ENCODE assay signal across 1 cellular context in the genomic region with DNA sequence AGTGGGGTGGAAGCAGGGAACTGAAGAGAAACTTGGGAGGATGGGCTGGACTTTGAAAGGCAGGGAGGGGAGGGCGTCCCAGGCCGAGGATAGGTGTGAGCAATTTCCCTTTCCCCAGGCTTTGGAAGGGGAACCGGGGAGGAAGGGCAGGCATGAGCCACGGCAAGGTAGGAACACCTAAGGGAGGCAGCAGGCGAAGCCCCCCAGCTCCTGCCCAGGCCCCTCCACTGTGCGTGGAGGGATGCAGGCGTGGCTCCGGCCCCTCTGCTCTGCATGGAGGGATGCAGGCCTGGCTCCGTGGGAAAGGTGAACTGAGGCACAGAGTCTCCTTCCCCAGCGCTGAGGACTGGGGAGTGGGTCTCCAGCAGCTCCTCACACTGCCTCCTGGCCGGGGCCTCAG.
TF ChIP-seq lines count a peak whose summit lies in the region.

No MANE protein-coding gene starts in this region.

TF ChIP-seq in H1, 55 proteins besides CTCF, POLR2A, EP300 and RAD21 (continued from another document):
- TF ChIP-seq TBP (IDR thresholded peaks at IDR 0.05; ENCODE audit: low read depth, low read length) (no peak), YY1 (IDR thresholded peaks at IDR 0.05; ENCODE audit: low read depth, low read length) (no peak), JUND (IDR thresholded peaks at IDR 0.05; ENCODE audit: low read length) (no peak), SIX5 (IDR thresholded peaks at IDR 0.05; ENCODE audit: low read depth, low read length) (no peak)
